In genomic region chr19:17109962-17110598, GRCh38 we compare ENCODE assay signal across 8 cellular contexts. TPM values are rescaled to one million over a fixed set of nuclear protein-coding genes. Genes with fewer than 3 reads are reported as not detected.
DNase-seq lines count a peak whose midpoint lies in the region; ATAC-seq, FAIRE-seq and TF ChIP-seq lines count a peak whose summit lies in the region.

No MANE protein-coding gene starts in this region.

- FAIRE-seq in small intestine (lab: Jason Lieb, UNC): no peak

- H3K36me3 ChIP-seq in spleen: peaks cover 0 to 98% (median 9%) of the 10 kb centered on the region in 6 donors
- peaks cover 24% of the 10 kb centered on the region for H3K36me3 ChIP-seq in SJCRH30
- peaks cover 0 to 2% of the 10 kb centered on the region in 2 donors for H3K36me3 ChIP-seq in small intestine (ENCODE audit: control insufficient read depth in 2 of 2, insufficient read depth in 2 of 2, low read length in 2 of 2)

- H3K9me3 ChIP-seq in spleen (no peaks in the 10 kb centered on the region), SJCRH30 (replicated peaks) (no peaks in the 10 kb centered on the region), small intestine (ENCODE audit: control insufficient read depth, low read depth) (no peaks in the 10 kb centered on the region)

- no peaks in the 10 kb centered on the region for H3K27me3 ChIP-seq in HL-60 (ENCODE audit: insufficient read depth, poor library complexity, severe bottlenecking)
- no peaks in the 10 kb centered on the region for H3K27me3 ChIP-seq in dorsolateral prefrontal cortex
- no peaks in the 10 kb centered on the region for H3K27me3 ChIP-seq in spleen (replicated peaks in 1 of 7)
- H3K27me3 ChIP-seq in SJCRH30: no peaks in the 10 kb centered on the region
- H3K27me3 ChIP-seq in small intestine (ENCODE audit: control insufficient read depth in 2 of 2, insufficient read depth in 2 of 2, low read length in 2 of 2): no peaks in the 10 kb centered on the region

- H3K4me1 ChIP-seq in spleen (peaks cover 47 to 100% (median 95%) of the 10 kb centered on the region in 6 donors), SJCRH30 (peaks cover 17% of the 10 kb centered on the region), small intestine (ENCODE audit: control insufficient read depth in 2 of 2, insufficient read depth in 1 of 2, low read depth in 1 of 2, low read length in 1 of 2) (no peaks in the 10 kb centered on the region)

- DNase-seq in HL-60 (ENCODE audit: low read depth in 1 of 2, low spot score in 1 of 2) (peak; percentile 71 to 97), dorsolateral prefrontal cortex (peak in 2 of 10 donors; percentile 32 to 40), spleen (peak; percentile 95), SJCRH30 (no peak), NCI-H2196 (lab: John Stamatoyannopoulos, UW; ENCODE audit: unreplicated experiment) (no peak), small intestine (no peak), NAMALWA (ENCODE audit: low spot score) (no peak)

- no peak for TF ChIP-seq CTCF in HL-60 (IDR thresholded peaks at IDR 0.05; ENCODE audit: insufficient read depth, low read length)
- no peak for TF ChIP-seq CTCF in dorsolateral prefrontal cortex (IDR thresholded peaks at IDR 0.05 in 54 of 56, conservative IDR thresholded peaks at IDR 0.05 in 2 of 56; ENCODE audit: low read depth in 1 of 56, partially characterized antibody in 56 of 56)
- no peak for TF ChIP-seq CTCF in spleen (IDR thresholded peaks at IDR 0.05 in 8 of 11, conservative IDR thresholded peaks at IDR 0.05 in 3 of 11)

- no peak for TF ChIP-seq POLR2A in spleen (IDR thresholded peaks at IDR 0.05)

- H3K4me3 ChIP-seq in HL-60 (replicated peaks; ENCODE audit: insufficient read depth, low read length) (no peak overlapping the region), dorsolateral prefrontal cortex (no peak overlapping the region), spleen (peak overlapping the region in 4 of 8 donors; percentile 14 to 63 (median 18)), SJCRH30 (no peak overlapping the region), small intestine (ENCODE audit: low read depth in 1 of 2, low read length in 2 of 2) (no peak overlapping the region)

- peak; percentile 63 for ATAC-seq in GM18909 (IDR thresholded peaks at IDR 0.05; ENCODE audit: poor library complexity, unreplicated experiment)

- intact Hi-C loops in dorsolateral prefrontal cortex (cut with DNase I): no loop called here
- intact Hi-C loops in spleen (cut with DNase I; ENCODE audit: low total_unique reads): no loop called here

- H3K27ac ChIP-seq in HL-60 (replicated peaks): peak overlapping the region; percentile 76
- peak overlapping the region in 54 of 59 donors; percentile 15 to 90 (median 72) for H3K27ac ChIP-seq in dorsolateral prefrontal cortex
- peak overlapping the region; percentile 63 to 93 (median 90) for H3K27ac ChIP-seq in spleen
- no peak overlapping the region for H3K27ac ChIP-seq in SJCRH30
- H3K27ac ChIP-seq in small intestine (ENCODE audit: low read depth in 1 of 2, low read length in 1 of 2): peak overlapping the region in 1 of 2 donors; percentile 77

- 37 to 45% (median 39%) methylated on average over 25 to 26 of the region's 26 CpGs for WGBS in spleen, 5 donors
- 69 to 92% (median 75%) methylated on average over 23 to 26 of the region's 26 CpGs for WGBS in small intestine, 3 donors

RNA-seq across cellular contexts. Expression of gene MYO9B, which starts 34.5 kb away (rescaled TPM):
- 100 to 1,000 TPM in 63 of 120 experiments, 10 to 100 TPM in 57; 49.9 to 250 (median 101) TPM for total RNA-seq in dorsolateral prefrontal cortex
- 100 to 1,000 TPM; 232 to 329 (median 281) TPM for total RNA-seq in spleen
- 100 to 1,000 TPM in 2 of 3 donors, 10 to 100 TPM in 1; 70.5 to 192 (median 190) TPM for polyA plus RNA-seq in spleen
- 47.7 and 48.4 TPM in 2 replicates for total RNA-seq in SJCRH30 (2014; rRNA removed; shearing (Covaris generic))
- 10 to 100 TPM; 31.6 to 62.1 (median 53.2) TPM for polyA plus RNA-seq in small intestine

RNA-seq across cellular contexts. Expression of gene HAUS8, which starts 34.8 kb away (rescaled TPM):
- 1 to 10 TPM; 1.9 to 8.7 (median 4.2) TPM for total RNA-seq in dorsolateral prefrontal cortex
- total RNA-seq in spleen: 10 to 100 TPM in 5 of 7 donors, 1 to 10 TPM in 2; 7.7 to 15.3 (median 13.2) TPM
- polyA plus RNA-seq in spleen: 10 to 100 TPM; 20.5 to 24.5 (median 22.6) TPM
- total RNA-seq in SJCRH30 (2014; rRNA removed; shearing (Covaris generic)): 22.9 and 23.9 TPM in 2 replicates
- polyA plus RNA-seq in small intestine: 10 to 100 TPM in 2 of 3 donors, 1 to 10 TPM in 1; 9.9 to 16.5 (median 16.5) TPM

Comparison
In these comparisons a context has a peak if more than half of its experiments do, and no peak if none do; other contexts are left out.
1. DNase-seq: peak in HL-60 (2 of 2) and spleen (single experiment); none in SJCRH30 (0 of 2), NCI-H2196 (single experiment), small intestine (single experiment) and NAMALWA (single experiment).